16 cellular contexts compared by ENCODE assay signal in genomic region chr11:76657824-76658170, GRCh38. TPM values are rescaled to one million over a fixed set of nuclear protein-coding genes. Genes with fewer than 3 reads are reported as not detected.
DNase-seq lines count a peak whose midpoint lies in the region; ATAC-seq, FAIRE-seq and TF ChIP-seq lines count a peak whose summit lies in the region.
"Had no signal": no experiment of that assay in that cellular context is flagged by ENCODE, and none has a peak within 500 bp of the region (broad histone marks: within the 10 kb centered on the region; RNA-seq: fewer than 3 reads in every experiment).

No MANE protein-coding gene starts in this region.

- DNase-seq in activated CD4-positive, alpha-beta T cell treated with anti-CD3 and anti-CD28 coated beads, Interleukin-2, amount 10 ng/mL, durations not matched to agents 24 days and 14 days = no peak
- DNase-seq in activated CD4-positive, alpha-beta T cell treated with anti-CD3 and anti-CD28 coated beads, Interleukin-2, amount 50 U/mL, for 4 hours = no peak
- DNase-seq in GM12878 (ENCODE audit: low read depth, low spot score) (no peak), neural progenitor cell (ENCODE audit: low spot score) (no peak), transverse colon (no peak), cortex of kidney (lab: John Stamatoyannopoulos, UW) (no peak)
- DNase-seq in activated CD8-positive, alpha-beta T cell treated with anti-CD3 and anti-CD28 coated beads, Interleukin-2, amount 10 ng/mL, durations not matched to agents 7 days and 5 days = no peak
- DNase-seq: 8988T; COR-L47; HCEC 1CT; NCI-H1048; NCI-H1694 treated with DMSO at 0.1 percent for 48 hours; NK-92 treated with Interleukin-12 subunit alpha and Interleukin-12 subunit beta, amount 100 ng/mL, for 24 hours; PC-3 had no signal

- H3K4me3 ChIP-seq in GM12878 = no peak overlapping the region
- H3K4me3 ChIP-seq in neural progenitor cell = no peak overlapping the region
- no peak overlapping the region for H3K4me3 ChIP-seq in transverse colon

- no peak for TF ChIP-seq CTCF in GM12878 (IDR thresholded peaks at IDR 0.05 in 2 of 3, conservative IDR thresholded peaks at IDR 0.05 in 1 of 3; ENCODE audit: control insufficient read depth in 2 of 3, extremely low read depth in 1 of 3, insufficient read depth in 1 of 3, low read depth in 3 of 3, low read length in 3 of 3)
- TF ChIP-seq CTCF in neural progenitor cell (IDR thresholded peaks at IDR 0.05) = no peak
- TF ChIP-seq CTCF in transverse colon (IDR thresholded peaks at IDR 0.05) = no peak

- H3K36me3 ChIP-seq in GM12878 (ENCODE audit: control insufficient read depth in 2 of 2, insufficient read depth in 2 of 2, low read length in 1 of 2) (no peaks in the 10 kb centered on the region), neural progenitor cell (no peaks in the 10 kb centered on the region), transverse colon (no peaks in the 10 kb centered on the region)

- H3K27me3 ChIP-seq in GM12878 (replicated peaks in 1 of 2; ENCODE audit: control insufficient read depth in 2 of 2, insufficient read depth in 2 of 2, low read length in 1 of 2) (no peaks in the 10 kb centered on the region; a peak in 2 of 4 replicates), neural progenitor cell (no peaks in the 10 kb centered on the region), transverse colon (no peaks in the 10 kb centered on the region)

- SMC1A ChIA-PET in GM12878 (lab: Charles Lee; ENCODE audit: uncharacterized antibody, unreplicated experiment) = interaction anchor here (1.0 to 1.9 kb wide), 2 partner anchors 12 to 46 kb away, joined by 3 to 5 read pairs; no protein-coding TSS in a partner anchor

- no peak overlapping the region for H3K4me2 ChIP-seq in GM12878 (ENCODE audit: control insufficient read depth, insufficient read depth)
- no peak overlapping the region for H3K4me2 ChIP-seq in neural progenitor cell

- intact Hi-C loops in activated CD4-positive, alpha-beta T cell treated with anti-CD3 and anti-CD28 coated beads, Interleukin-2, amount 10 ng/mL, durations not matched to agents 24 days and 14 days (cut with micrococcal nuclease) = no loop called here
- intact Hi-C loops in GM12878 (cut with micrococcal nuclease; ENCODE audit: unreplicated experiment) = no loop called here
- intact Hi-C loops in transverse colon (cut with DNase I; ENCODE audit: low total_unique reads) = no loop called here

- H3K27ac ChIP-seq in GM12878 (ENCODE audit: control insufficient read depth, insufficient read depth) = no peak overlapping the region
- H3K27ac ChIP-seq in neural progenitor cell = no peak overlapping the region
- peak overlapping the region in 3 of 4 donors; percentile 72 to 79 (median 75) for H3K27ac ChIP-seq in transverse colon

- ATAC-seq in GM12878 (no peak), GM21526 (IDR thresholded peaks at IDR 0.05; ENCODE audit: low FRiP score, unreplicated experiment) (no peak)
- no peak for ATAC-seq in activated CD8-positive, alpha-beta T cell treated with anti-CD3 and anti-CD28 coated beads, Interleukin-2, amount 10 ng/mL, durations not matched to agents 7 days and 5 days
- ATAC-seq: PC-3 had no signal

- peaks cover 2% of the 10 kb centered on the region for H3K27me3 Mint-ChIP-seq in activated CD4-positive, alpha-beta T cell treated with anti-CD3 and anti-CD28 coated beads, Interleukin-2, amount 10 ng/mL, durations not matched to agents 24 days and 14 days
- peaks cover 10% of the 10 kb centered on the region for H3K27me3 Mint-ChIP-seq in neural progenitor cell (ENCODE audit: insufficient read depth, low read depth)
- H3K27me3 Mint-ChIP-seq in activated CD8-positive, alpha-beta T cell treated with anti-CD3 and anti-CD28 coated beads, Interleukin-2, amount 10 ng/mL, durations not matched to agents 7 days and 5 days (ENCODE audit: low read depth) = peaks cover 4% of the 10 kb centered on the region

- no peaks in the 10 kb centered on the region for H3K9me3 Mint-ChIP-seq in activated CD4-positive, alpha-beta T cell treated with anti-CD3 and anti-CD28 coated beads, Interleukin-2, amount 10 ng/mL, durations not matched to agents 24 days and 14 days
- H3K9me3 Mint-ChIP-seq in neural progenitor cell = no peaks in the 10 kb centered on the region
- no peaks in the 10 kb centered on the region for H3K9me3 Mint-ChIP-seq in activated CD8-positive, alpha-beta T cell treated with anti-CD3 and anti-CD28 coated beads, Interleukin-2, amount 10 ng/mL, durations not matched to agents 7 days and 5 days (ENCODE audit: insufficient read depth)

- H3K9me3 ChIP-seq in GM12878 (replicated peaks; ENCODE audit: control insufficient read depth, insufficient read depth, low read length) (no peaks in the 10 kb centered on the region), neural progenitor cell (ENCODE audit: low read depth) (no peaks in the 10 kb centered on the region), transverse colon (no peaks in the 10 kb centered on the region)

- H3F3A ChIP-seq in neural progenitor cell (ENCODE audit: low read depth) = no peaks in the 10 kb centered on the region

- H3K4me1 Mint-ChIP-seq in activated CD4-positive, alpha-beta T cell treated with anti-CD3 and anti-CD28 coated beads, Interleukin-2, amount 10 ng/mL, durations not matched to agents 24 days and 14 days = peaks cover 7% of the 10 kb centered on the region
- peaks cover 21% of the 10 kb centered on the region for H3K4me1 Mint-ChIP-seq in neural progenitor cell
- peaks cover 11% of the 10 kb centered on the region for H3K4me1 Mint-ChIP-seq in activated CD8-positive, alpha-beta T cell treated with anti-CD3 and anti-CD28 coated beads, Interleukin-2, amount 10 ng/mL, durations not matched to agents 7 days and 5 days (ENCODE audit: low read depth)

- H3K79me2 ChIP-seq in GM12878 (ENCODE audit: control insufficient read depth, insufficient read depth, low read length) = no peaks in the 10 kb centered on the region
- H3K79me2 ChIP-seq in neural progenitor cell (ENCODE audit: low read depth) = no peaks in the 10 kb centered on the region

- H3K4me1 ChIP-seq in GM12878 (ENCODE audit: control insufficient read depth, insufficient read depth, low read length) (no peaks in the 10 kb centered on the region), neural progenitor cell (no peaks in the 10 kb centered on the region), transverse colon (peaks cover 5 to 36% (median 26%) of the 10 kb centered on the region in 4 donors)

- H3K4me3 Mint-ChIP-seq in activated CD4-positive, alpha-beta T cell treated with anti-CD3 and anti-CD28 coated beads, Interleukin-2, amount 10 ng/mL, durations not matched to agents 24 days and 14 days = no peak overlapping the region
- no peak overlapping the region for H3K4me3 Mint-ChIP-seq in neural progenitor cell
- no peak overlapping the region for H3K4me3 Mint-ChIP-seq in activated CD8-positive, alpha-beta T cell treated with anti-CD3 and anti-CD28 coated beads, Interleukin-2, amount 10 ng/mL, durations not matched to agents 7 days and 5 days

- H4K20me1 ChIP-seq in GM12878 (ENCODE audit: control insufficient read depth, insufficient read depth) = no peaks in the 10 kb centered on the region
- H4K20me1 ChIP-seq in neural progenitor cell (ENCODE audit: low read depth) = no peaks in the 10 kb centered on the region

- 50% methylated on average over 2 of the region's 2 CpGs for WGBS in GM12878 (ENCODE audit: insufficient coverage, insufficient replicate concordance, low lambda C conversion rate, missing lambda C conversion rate)
- 74% methylated on average over 2 of the region's 2 CpGs; no CpG with 5 or more reads in 1 of the 2 donors for WGBS in transverse colon (ENCODE audit: low coverage in 1 of 2), 2 donors

- CTCF ChIA-PET in GM12878 (lab: Yijun Ruan, JAX) = no interaction called here
- CTCF ChIA-PET in activated CD8-positive, alpha-beta T cell treated with anti-CD3 and anti-CD28 coated beads, Interleukin-2, amount 10 ng/mL, durations not matched to agents 7 days and 5 days (lab: Charles Lee) = no interaction called here

- H2AFZ ChIP-seq in GM12878 (ENCODE audit: control insufficient read depth, low read depth, low read length) (no peak overlapping the region), neural progenitor cell (replicated peaks) (no peak overlapping the region)

- RAD21 ChIA-PET in GM12878 (lab: Charles Lee; ENCODE audit: unreplicated experiment) = interaction anchor here (0.8 to 1.6 kb wide), 2 partner anchors 15 to 59 kb away, joined by 3 to 4 read pairs; no protein-coding TSS in a partner anchor

- no peak for FAIRE-seq in GM12878 (lab: Jason Lieb, UNC)

- no peak for TF ChIP-seq EP300 in GM12878 (IDR thresholded peaks at IDR 0.05; ENCODE audit: borderline replicate concordance in 1 of 2, control insufficient read depth in 1 of 2, low read depth in 2 of 2, low read length in 2 of 2)
- no peak for TF ChIP-seq EP300 in transverse colon (IDR thresholded peaks at IDR 0.05; ENCODE audit: low read depth)

- no peaks in the 10 kb centered on the region for H3K36me3 Mint-ChIP-seq in activated CD4-positive, alpha-beta T cell treated with anti-CD3 and anti-CD28 coated beads, Interleukin-2, amount 10 ng/mL, durations not matched to agents 24 days and 14 days (ENCODE audit: low read depth)
- H3K36me3 Mint-ChIP-seq in neural progenitor cell = no peaks in the 10 kb centered on the region
- H3K36me3 Mint-ChIP-seq in activated CD8-positive, alpha-beta T cell treated with anti-CD3 and anti-CD28 coated beads, Interleukin-2, amount 10 ng/mL, durations not matched to agents 7 days and 5 days (ENCODE audit: low read depth) = no peaks in the 10 kb centered on the region

- POLR2A ChIA-PET in GM12878 (lab: Charles Lee) = no interaction called here
- POLR2A ChIA-PET in activated CD8-positive, alpha-beta T cell treated with anti-CD3 and anti-CD28 coated beads, Interleukin-2, amount 10 ng/mL, durations not matched to agents 7 days and 5 days (lab: Charles Lee) = no interaction called here

- TF ChIP-seq POLR2A in GM12878 (IDR thresholded peaks at IDR 0.05; ENCODE audit: low read depth, low read length) (no peak), transverse colon (IDR thresholded peaks at IDR 0.05) (no peak)

- TF ChIP-seq RAD21 in GM12878 (IDR thresholded peaks at IDR 0.05; ENCODE audit: insufficient read depth, low read depth, low read length) = no peak

- in situ Hi-C loops in GM12878 (cut with MboI) = no loop called here
- in situ Hi-C loops in transverse colon (cut with MboI; ENCODE audit: low pct_ligation_motif_present in 1 of 4, low pct_unique_long_range_greater_than_20kb in 1 of 4, low sequenced_read_pairs in 3 of 4) = no loop called here

- peak overlapping the region; percentile 26 for H3K27ac Mint-ChIP-seq in activated CD4-positive, alpha-beta T cell treated with anti-CD3 and anti-CD28 coated beads, Interleukin-2, amount 10 ng/mL, durations not matched to agents 24 days and 14 days
- peak overlapping the region; percentile 54 for H3K27ac Mint-ChIP-seq in neural progenitor cell
- no peak overlapping the region for H3K27ac Mint-ChIP-seq in activated CD8-positive, alpha-beta T cell treated with anti-CD3 and anti-CD28 coated beads, Interleukin-2, amount 10 ng/mL, durations not matched to agents 7 days and 5 days

- H3K9ac ChIP-seq in GM12878 (ENCODE audit: control insufficient read depth, insufficient read depth, low read length) (no peak overlapping the region), neural progenitor cell (no peak overlapping the region)

- TSS peak; percentile 57 for BruUV-seq in GM12878 (replicated peaks; lab: Mats Ljungman, UMichigan)

RNA-seq across cellular contexts. Expression of gene LRRC32, which starts 12.8 kb away (rescaled TPM):
- total RNA-seq in activated CD4-positive, alpha-beta T cell treated with anti-CD3 and anti-CD28 coated beads, Interleukin-2, amount 10 ng/mL, durations not matched to agents 24 days and 14 days = 6.6 and 8.6 TPM in 2 replicates
- 16.4 and 17.5 TPM in 2 replicates for total RNA-seq in GM12878 (2013; cell fraction: nucleolus; rRNA removed)
- 11.0 and 12.9 TPM in 2 replicates for total RNA-seq in GM12878 (2014; rRNA removed)
- total RNA-seq in GM12878 (2014; rRNA removed; fragmentation: Illumina TruSeq; extraction: Trizol) = 4.9 and 5.5 TPM in 2 replicates
- total RNA-seq in GM12878 (2021) = 20.8 and 21.2 TPM in 2 replicates
- 3.9 TPM for polyA plus RNA-seq in GM12878 (2011; ENCODE audit: low read depth)
- polyA plus RNA-seq in GM12878 (2011; rRNA removed) = 0.17 and 0.56 TPM in 2 replicates
- polyA plus RNA-seq in GM12878 (2011; cell fraction: cytosol; rRNA removed) = 0.31 and 0.67 TPM in 2 replicates
- polyA plus RNA-seq in GM12878 (2011; cell fraction: nucleus; rRNA removed) = 0.88 and 1.3 TPM in 2 replicates
- 4.3 and 11.6 TPM in 2 replicates for polyA plus RNA-seq in GM12878 (2012)
- 7.1 and 9.3 TPM in 2 replicates for polyA plus RNA-seq in GM12878 (2014; fragmentation: Illumina TruSeq; extraction: Trizol)
- polyA plus RNA-seq in GM12878 (2014; fragmentation: Nextera tagmentation; extraction: Ambion mirVana) = 1 to 10 TPM; 4.3 to 7.4 TPM
- 12.2 and 15.4 TPM in 2 replicates for polyA plus RNA-seq in GM12878 (2014; rRNA removed)
- 1 to 10 TPM; 6.8 to 7.4 TPM for polyA plus RNA-seq in GM12878 (2016; fragmentation: Nextera tagmentation; extraction: Ambion mirVana)
- 0.44 and 2.3 TPM in 2 replicates for polyA minus RNA-seq in GM12878 (2011; rRNA and poly(A)+ RNA removed)
- 0.40 and 0.62 TPM in 2 replicates for polyA minus RNA-seq in GM12878 (2011; cell fraction: cytosol; rRNA and poly(A)+ RNA removed)
- 0.12 and 0.19 TPM in 2 replicates for polyA minus RNA-seq in GM12878 (2011; cell fraction: nucleus; rRNA and poly(A)+ RNA removed)
- 0.21 and 1.1 TPM in 2 replicates for total RNA-seq in neural progenitor cell (ENCODE audit: low replicate concordance)
- 10 to 100 TPM in 1 of 4 donors, 1 to 10 TPM in 3; 5.1 to 11.5 (median 9.1) TPM for total RNA-seq in transverse colon
- under 1 TPM; 0.23 to 0.32 TPM for total RNA-seq in activated CD8-positive, alpha-beta T cell treated with anti-CD3 and anti-CD28 coated beads, Interleukin-2, amount 10 ng/mL, durations not matched to agents 7 days and 5 days
- total RNA-seq: M059J, PC-3 had no signal

Comparison
In these comparisons a context has a peak if more than half of its experiments do, and no peak if none do; other contexts are left out.
1. H3K27ac ChIP-seq: peak in transverse colon (3 of 4); none in GM12878 (single experiment) and neural progenitor cell (single experiment).